Comparison of ENCODE assay signal across 1 cellular context in the genomic region with DNA sequence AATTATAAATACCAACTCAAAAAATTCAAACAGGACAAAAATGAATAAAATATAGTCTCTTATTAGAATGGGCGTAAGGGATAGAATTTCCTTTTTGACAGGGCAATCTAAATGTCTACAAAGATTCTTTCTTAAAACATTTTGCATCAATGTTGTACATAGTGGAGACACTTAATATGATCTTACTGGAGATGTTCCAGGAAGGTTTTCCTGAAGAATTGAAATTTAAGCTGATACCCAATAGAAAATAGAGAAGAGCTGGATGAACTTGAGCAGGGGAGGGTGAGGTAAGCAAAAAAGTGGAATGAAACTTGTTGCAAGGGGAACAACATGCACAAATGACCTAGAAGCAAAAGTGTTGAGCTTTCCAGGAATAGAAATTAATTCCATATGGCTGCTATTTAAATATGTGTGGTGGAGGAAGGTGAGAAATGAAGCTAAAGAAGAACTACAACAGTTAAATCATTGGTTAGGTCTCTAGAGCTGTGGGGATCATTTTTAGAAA.
TF ChIP-seq lines count a peak whose summit lies in the region.

No MANE protein-coding gene starts in this region.

TF ChIP-seq in SK-N-SH, 30 proteins besides CTCF, POLR2A, EP300 and RAD21:
- TF ChIP-seq, protein P1, sequence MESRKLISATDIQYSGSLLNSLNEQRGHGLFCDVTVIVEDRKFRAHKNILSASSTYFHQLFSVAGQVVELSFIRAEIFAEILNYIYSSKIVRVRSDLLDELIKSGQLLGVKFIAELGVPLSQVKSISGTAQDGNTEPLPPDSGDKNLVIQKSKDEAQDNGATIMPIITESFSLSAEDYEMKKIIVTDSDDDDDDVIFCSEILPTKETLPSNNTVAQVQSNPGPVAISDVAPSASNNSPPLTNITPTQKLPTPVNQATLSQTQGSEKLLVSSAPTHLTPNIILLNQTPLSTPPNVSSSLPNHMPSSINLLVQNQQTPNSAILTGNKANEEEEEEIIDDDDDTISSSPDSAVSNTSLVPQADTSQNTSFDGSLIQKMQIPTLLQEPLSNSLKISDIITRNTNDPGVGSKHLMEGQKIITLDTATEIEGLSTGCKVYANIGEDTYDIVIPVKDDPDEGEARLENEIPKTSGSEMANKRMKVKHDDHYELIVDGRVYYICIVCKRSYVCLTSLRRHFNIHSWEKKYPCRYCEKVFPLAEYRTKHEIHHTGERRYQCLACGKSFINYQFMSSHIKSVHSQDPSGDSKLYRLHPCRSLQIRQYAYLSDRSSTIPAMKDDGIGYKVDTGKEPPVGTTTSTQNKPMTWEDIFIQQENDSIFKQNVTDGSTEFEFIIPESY (IDR thresholded peaks at IDR 0.05; ENCODE audit: borderline replicate concordance, low read depth): no peak
- TF ChIP-seq TCF12 (IDR thresholded peaks at IDR 0.05): 0 out of 2 replicates have a peak, but pooled peaks have one; percentile 13
TF ChIP-seq in SK-N-SH: peak in this region for 1.
